Comparison of ENCODE assay signal across 9 cellular contexts in genomic region chrX:153688534-153688899, GRCh38. TPM values are rescaled to one million over a fixed set of nuclear protein-coding genes. Genes with fewer than 3 reads are reported as not detected.
DNase-seq lines count a peak whose midpoint lies in the region; ATAC-seq lines count a peak whose summit lies in the region.
"Had no signal": no experiment of that assay in that cellular context is flagged by ENCODE, and none has a peak within 500 bp of the region (broad histone marks: within the 10 kb centered on the region; RNA-seq: fewer than 3 reads in every experiment).

No MANE protein-coding gene starts in this region.

- no peak for DNase-seq in MG63
- no peak for DNase-seq in stimulated activated effector memory CD8-positive, alpha-beta T cell treated with anti-CD3 and anti-CD28 coated beads, Interleukin-12 subunit alpha, Interleukin-12 subunit beta, amount 100 ng/mL, for 72 hours (ENCODE audit: low spot score in 2 of 2)
- no peak for DNase-seq in pons (ENCODE audit: low spot score)

- H3K4me1 ChIP-seq in esophagus (ENCODE audit: control insufficient read depth in 2 of 2, insufficient read depth in 2 of 2, low read length in 1 of 2), result peaks cover 0 to 6% of the 10 kb centered on the region in 2 donors

- WGBS in esophagus, 2 donors, result 2 to 31% methylated on average over 32 to 52 of the region's 52 CpGs

- H3K4me3 Mint-ChIP-seq in stimulated activated effector memory CD8-positive, alpha-beta T cell treated with anti-CD3 and anti-CD28 coated beads, Interleukin-12 subunit alpha, Interleukin-12 subunit beta, amount 100 ng/mL, for 72 hours, result no peak overlapping the region
- H3K4me3 Mint-ChIP-seq: central memory CD8-positive, alpha-beta T cell had no signal

- no peaks in the 10 kb centered on the region for H3K27me3 ChIP-seq in MG63
- no peaks in the 10 kb centered on the region for H3K27me3 ChIP-seq in esophagus (ENCODE audit: control insufficient read depth in 1 of 2, insufficient read depth in 2 of 2, low read length in 2 of 2)

- H3K36me3 ChIP-seq in MG63 (no peaks in the 10 kb centered on the region), esophagus (ENCODE audit: control insufficient read depth in 2 of 2, insufficient read depth in 2 of 2, low read length in 1 of 2) (no peaks in the 10 kb centered on the region)

- peak; percentile 12 for ATAC-seq in stimulated activated effector memory CD8-positive, alpha-beta T cell treated with anti-CD3 and anti-CD28 coated beads, Interleukin-12 subunit alpha, Interleukin-12 subunit beta, amount 100 ng/mL, for 72 hours
- no peak for ATAC-seq in GM21447 (IDR thresholded peaks at IDR 0.05; ENCODE audit: unreplicated experiment)
- ATAC-seq in HG02981 (IDR thresholded peaks at IDR 0.05; ENCODE audit: unreplicated experiment), result no peak

- H3K27ac Mint-ChIP-seq in stimulated activated effector memory CD8-positive, alpha-beta T cell treated with anti-CD3 and anti-CD28 coated beads, Interleukin-12 subunit alpha, Interleukin-12 subunit beta, amount 100 ng/mL, for 72 hours, result no peak overlapping the region
- H3K27ac Mint-ChIP-seq: activated CD4-positive, alpha-beta T cell treated with anti-CD3 and anti-CD28 coated beads, Interleukin-2, amount 10 ng/mL, durations not matched to agents 24 days and 14 days had no signal

- H3K4me3 ChIP-seq in MG63, result peak overlapping the region; percentile 41; the same call in 1 of the 2 replicates
- peak overlapping the region; percentile 42 to 54 for H3K4me3 ChIP-seq in esophagus (ENCODE audit: low read depth in 1 of 2, low read length in 2 of 2)

- no peaks in the 10 kb centered on the region for H3K36me3 Mint-ChIP-seq in stimulated activated effector memory CD8-positive, alpha-beta T cell treated with anti-CD3 and anti-CD28 coated beads, Interleukin-12 subunit alpha, Interleukin-12 subunit beta, amount 100 ng/mL, for 72 hours

- H3K9me3 ChIP-seq in MG63 (no peaks in the 10 kb centered on the region), esophagus (ENCODE audit: control insufficient read depth in 2 of 2, insufficient read depth in 1 of 2, low read depth in 1 of 2, low read length in 1 of 2) (no peaks in the 10 kb centered on the region)

- peak overlapping the region in 1 of 2 donors; percentile 39 for H3K27ac ChIP-seq in esophagus (ENCODE audit: low read depth in 2 of 2, low read length in 1 of 2)

- H3K4me1 Mint-ChIP-seq in stimulated activated effector memory CD8-positive, alpha-beta T cell treated with anti-CD3 and anti-CD28 coated beads, Interleukin-12 subunit alpha, Interleukin-12 subunit beta, amount 100 ng/mL, for 72 hours, result no peaks in the 10 kb centered on the region
- H3K4me1 Mint-ChIP-seq: activated CD4-positive, alpha-beta T cell treated with anti-CD3 and anti-CD28 coated beads, Interleukin-2, amount 10 ng/mL, durations not matched to agents 24 days and 14 days; central memory CD8-positive, alpha-beta T cell had no signal

- no peaks in the 10 kb centered on the region for H3K9me3 Mint-ChIP-seq in stimulated activated effector memory CD8-positive, alpha-beta T cell treated with anti-CD3 and anti-CD28 coated beads, Interleukin-12 subunit alpha, Interleukin-12 subunit beta, amount 100 ng/mL, for 72 hours
- H3K9me3 Mint-ChIP-seq: activated CD4-positive, alpha-beta T cell treated with anti-CD3 and anti-CD28 coated beads, Interleukin-2, amount 10 ng/mL, durations not matched to agents 24 days and 14 days; central memory CD8-positive, alpha-beta T cell had no signal

RNA-seq across cellular contexts. Expression of gene SLC6A8, which starts 0.8 kb away (rescaled TPM):
- 12.8 and 24.8 TPM in 2 replicates for total RNA-seq in MG63 (2014; rRNA removed; shearing (Covaris generic); ENCODE audit: low replicate concordance)
- 10 to 100 TPM; 33.0 to 41.4 TPM for polyA plus RNA-seq in esophagus

RNA-seq across cellular contexts. Expression of gene PNCK, which starts 14.9 kb away (rescaled TPM):
- total RNA-seq in MG63 (2014; rRNA removed; shearing (Covaris generic); ENCODE audit: low replicate concordance), result 0.43 TPM in 1 of 2 replicates, not detected in the other
- polyA plus RNA-seq in esophagus, result 1 to 10 TPM; 5.0 to 6.4 TPM
- total RNA-seq: LHCN-M2 had no signal

RNA-seq across cellular contexts. Expression of gene BCAP31, which starts 35.7 kb away (rescaled TPM):
- total RNA-seq in MG63 (2014; rRNA removed; shearing (Covaris generic); ENCODE audit: low replicate concordance), result 311 and 346 TPM in 2 replicates
- polyA plus RNA-seq in esophagus, result 100 to 1,000 TPM in 1 of 2 donors, 10 to 100 TPM in 1; 98.8 to 185 TPM

RNA-seq across cellular contexts. Expression of gene ABCD1, which starts 36.1 kb away (rescaled TPM):
- total RNA-seq in MG63 (2014; rRNA removed; shearing (Covaris generic); ENCODE audit: low replicate concordance), result 24.3 and 28.8 TPM in 2 replicates
- polyA plus RNA-seq in esophagus, result 1 to 10 TPM; 1.8 to 2.9 TPM

RNA-seq across cellular contexts. Expression of gene DUSP9, which starts 41.5 kb away (rescaled TPM):
- 7.9 and 8.6 TPM in 2 replicates for total RNA-seq in MG63 (2014; rRNA removed; shearing (Covaris generic); ENCODE audit: low replicate concordance)
- under 1 TPM; 0.18 to 0.46 TPM for polyA plus RNA-seq in esophagus
- total RNA-seq: LHCN-M2 had no signal
